In genomic region chr16:87076950-87077749, GRCh38 we compare ENCODE assay signal across 8 cellular contexts.
DNase-seq lines count a peak whose midpoint lies in the region; ATAC-seq and TF ChIP-seq lines count a peak whose summit lies in the region.

No MANE protein-coding gene starts in this region.

- H3K9me2 ChIP-seq in OCI-LY1 (ENCODE audit: low read depth, low read length) = no peaks in the 10 kb centered on the region

- H3K4me3 ChIP-seq in OCI-LY1 (ENCODE audit: low read depth, low read length, poor library complexity, severe bottlenecking) = no peak overlapping the region
- H3K4me3 ChIP-seq in brain microvascular endothelial cell (ENCODE audit: low read depth, low read length) = no peak overlapping the region
- H3K4me3 ChIP-seq in aorta (ENCODE audit: low read length in 2 of 2) = no peak overlapping the region

- H3K4me1 ChIP-seq in OCI-LY1 (ENCODE audit: insufficient read depth, low read length, severe bottlenecking) = peaks cover 26% of the 10 kb centered on the region
- no peaks in the 10 kb centered on the region for H3K4me1 ChIP-seq in aorta (ENCODE audit: control insufficient read depth in 1 of 2, insufficient read depth in 2 of 2, low read length in 2 of 2)

- peak; percentile 69 for ATAC-seq in aorta (ENCODE audit: low FRiP score)
- no peak for ATAC-seq in GM19324 (IDR thresholded peaks at IDR 0.05; ENCODE audit: low FRiP score, unreplicated experiment)
- ATAC-seq in HG03097 (IDR thresholded peaks at IDR 0.05; ENCODE audit: low FRiP score, unreplicated experiment) = no peak

- intact Hi-C loops in aorta (cut with DNase I) = no loop called here

- TF ChIP-seq CTCF in AG09319 (IDR thresholded peaks at IDR 0.05; ENCODE audit: low read depth, low read length) (peak; percentile 61), GM12873 (IDR thresholded peaks at IDR 0.05; ENCODE audit: insufficient read depth, low read depth, low read length, missing control alignments) (peak; percentile 80), OCI-LY1 (IDR thresholded peaks at IDR 0.05; ENCODE audit: low read length) (peak; percentile 92), brain microvascular endothelial cell (IDR thresholded peaks at IDR 0.05; ENCODE audit: low read depth, low read length, missing control alignments) (peak; percentile 82)

- no peak overlapping the region for H3K9ac ChIP-seq in OCI-LY1 (ENCODE audit: low read length)

- no peaks in the 10 kb centered on the region for H3F3A ChIP-seq in OCI-LY1 (ENCODE audit: insufficient read depth, low read length)

- H3K4me2 ChIP-seq in OCI-LY1 (ENCODE audit: low read length) = no peak overlapping the region

- H3K27me3 ChIP-seq in OCI-LY1 (ENCODE audit: insufficient read depth, low read length) (no peaks in the 10 kb centered on the region), brain microvascular endothelial cell (replicated peaks) (no peaks in the 10 kb centered on the region), aorta (ENCODE audit: control insufficient read depth in 1 of 2, insufficient read depth in 2 of 2, low read length in 1 of 2) (no peaks in the 10 kb centered on the region)

- no peaks in the 10 kb centered on the region for H3K79me2 ChIP-seq in OCI-LY1 (ENCODE audit: insufficient read depth, low read length)

- WGBS in aorta, 2 donors = 72 to 75% methylated on average over 13 of the region's 13 CpGs

- H3K9me3 ChIP-seq in OCI-LY1 (ENCODE audit: low read length) (peaks cover 19% of the 10 kb centered on the region), aorta (ENCODE audit: control insufficient read depth, low read length) (peaks cover 4% of the 10 kb centered on the region)

- in situ Hi-C loops in brain microvascular endothelial cell (cut with HindIII; ENCODE audit: low pct_ligation_motif_present, low sequenced_read_pairs) = no loop called here

- no peak for DNase-seq in AG09319 (ENCODE audit: extremely low read depth, low read depth)
- peak; percentile 32 for DNase-seq in brain microvascular endothelial cell
- DNase-seq in lung microvascular endothelial cell (ENCODE audit: low read depth in 2 of 2) = peak; percentile 77 to 93
- peak in 1 of 2 donors; percentile 81 for DNase-seq in aorta

- no peaks in the 10 kb centered on the region for H4K20me1 ChIP-seq in OCI-LY1 (ENCODE audit: insufficient read depth, low read length)

- H2AFZ ChIP-seq in OCI-LY1 (ENCODE audit: low read length) = no peak overlapping the region

- H3K36me3 ChIP-seq in OCI-LY1 (ENCODE audit: insufficient read depth, low read length) (no peaks in the 10 kb centered on the region; the same call in 1 of the 2 replicates), brain microvascular endothelial cell (replicated peaks) (no peaks in the 10 kb centered on the region), aorta (ENCODE audit: control insufficient read depth in 1 of 2, insufficient read depth in 2 of 2, low read length in 1 of 2) (no peaks in the 10 kb centered on the region)

- no peak overlapping the region for H3K27ac ChIP-seq in OCI-LY1 (ENCODE audit: low read depth, low read length, poor library complexity, severe bottlenecking)
- no peak overlapping the region for H3K27ac ChIP-seq in brain microvascular endothelial cell
- H3K27ac ChIP-seq in aorta (ENCODE audit: low read depth in 1 of 2, low read length in 2 of 2) = no peak overlapping the region
